ENCODE assay signal across 1 cellular context in genomic region chr22:40511604-40512003, GRCh38.
TF ChIP-seq lines count a peak whose summit lies in the region.

No MANE protein-coding gene starts in this region.

TF ChIP-seq in IMR-90, 13 proteins besides CTCF, POLR2A, EP300 and RAD21 (continued from another document):
- TF ChIP-seq USF2 (IDR thresholded peaks at IDR 0.05; ENCODE audit: low read depth, low read length): no peak
- no peak for TF ChIP-seq MAFK (IDR thresholded peaks at IDR 0.05; ENCODE audit: low read depth, low read length)
- no peak for TF ChIP-seq NFE2L2 (IDR thresholded peaks at IDR 0.05; ENCODE audit: low read depth, low read length)
- no peak for TF ChIP-seq RFX5 (IDR thresholded peaks at IDR 0.05; ENCODE audit: low read depth, low read length)
- no peak for TF ChIP-seq CEBPB (IDR thresholded peaks at IDR 0.05; ENCODE audit: low read depth, low read length)
- no peak for TF ChIP-seq BHLHE40 (IDR thresholded peaks at IDR 0.05; ENCODE audit: low read depth, low read length)
- TF ChIP-seq MXI1 (IDR thresholded peaks at IDR 0.05; ENCODE audit: borderline replicate concordance, low read depth, low read length): no peak
- no peak for TF ChIP-seq RCOR1 (IDR thresholded peaks at IDR 0.05; ENCODE audit: insufficient replicate concordance, low read length)
